Comparison of ENCODE assay signal across 2 cellular contexts in genomic region chr13:45447050-45447661, GRCh38.
TF ChIP-seq lines count a peak whose summit lies in the region.

No MANE protein-coding gene starts in this region.

TF ChIP-seq in GM23338, 12 proteins besides CTCF, POLR2A, EP300 and RAD21 (continued from another document):
- TF ChIP-seq, protein P1, sequence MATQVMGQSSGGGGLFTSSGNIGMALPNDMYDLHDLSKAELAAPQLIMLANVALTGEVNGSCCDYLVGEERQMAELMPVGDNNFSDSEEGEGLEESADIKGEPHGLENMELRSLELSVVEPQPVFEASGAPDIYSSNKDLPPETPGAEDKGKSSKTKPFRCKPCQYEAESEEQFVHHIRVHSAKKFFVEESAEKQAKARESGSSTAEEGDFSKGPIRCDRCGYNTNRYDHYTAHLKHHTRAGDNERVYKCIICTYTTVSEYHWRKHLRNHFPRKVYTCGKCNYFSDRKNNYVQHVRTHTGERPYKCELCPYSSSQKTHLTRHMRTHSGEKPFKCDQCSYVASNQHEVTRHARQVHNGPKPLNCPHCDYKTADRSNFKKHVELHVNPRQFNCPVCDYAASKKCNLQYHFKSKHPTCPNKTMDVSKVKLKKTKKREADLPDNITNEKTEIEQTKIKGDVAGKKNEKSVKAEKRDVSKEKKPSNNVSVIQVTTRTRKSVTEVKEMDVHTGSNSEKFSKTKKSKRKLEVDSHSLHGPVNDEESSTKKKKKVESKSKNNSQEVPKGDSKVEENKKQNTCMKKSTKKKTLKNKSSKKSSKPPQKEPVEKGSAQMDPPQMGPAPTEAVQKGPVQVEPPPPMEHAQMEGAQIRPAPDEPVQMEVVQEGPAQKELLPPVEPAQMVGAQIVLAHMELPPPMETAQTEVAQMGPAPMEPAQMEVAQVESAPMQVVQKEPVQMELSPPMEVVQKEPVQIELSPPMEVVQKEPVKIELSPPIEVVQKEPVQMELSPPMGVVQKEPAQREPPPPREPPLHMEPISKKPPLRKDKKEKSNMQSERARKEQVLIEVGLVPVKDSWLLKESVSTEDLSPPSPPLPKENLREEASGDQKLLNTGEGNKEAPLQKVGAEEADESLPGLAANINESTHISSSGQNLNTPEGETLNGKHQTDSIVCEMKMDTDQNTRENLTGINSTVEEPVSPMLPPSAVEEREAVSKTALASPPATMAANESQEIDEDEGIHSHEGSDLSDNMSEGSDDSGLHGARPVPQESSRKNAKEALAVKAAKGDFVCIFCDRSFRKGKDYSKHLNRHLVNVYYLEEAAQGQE (IDR thresholded peaks at IDR 0.05; ENCODE audit: unreplicated experiment) = no peak
- TF ChIP-seq ZNF114 (CRISPR knock-in tag; IDR thresholded peaks at IDR 0.05) (no peak), POLR2AphosphoS5 (IDR thresholded peaks at IDR 0.05; ENCODE audit: low read depth) (no peak), ETS1 (IDR thresholded peaks at IDR 0.05) (no peak), CREB1 (CRISPR knock-in tag; IDR thresholded peaks at IDR 0.05; ENCODE audit: low read depth) (no peak)

TF ChIP-seq in HepG2, 621 proteins besides CTCF, POLR2A, EP300 and RAD21 (continued from another document and continues in another):
- TF ChIP-seq, protein P2, sequence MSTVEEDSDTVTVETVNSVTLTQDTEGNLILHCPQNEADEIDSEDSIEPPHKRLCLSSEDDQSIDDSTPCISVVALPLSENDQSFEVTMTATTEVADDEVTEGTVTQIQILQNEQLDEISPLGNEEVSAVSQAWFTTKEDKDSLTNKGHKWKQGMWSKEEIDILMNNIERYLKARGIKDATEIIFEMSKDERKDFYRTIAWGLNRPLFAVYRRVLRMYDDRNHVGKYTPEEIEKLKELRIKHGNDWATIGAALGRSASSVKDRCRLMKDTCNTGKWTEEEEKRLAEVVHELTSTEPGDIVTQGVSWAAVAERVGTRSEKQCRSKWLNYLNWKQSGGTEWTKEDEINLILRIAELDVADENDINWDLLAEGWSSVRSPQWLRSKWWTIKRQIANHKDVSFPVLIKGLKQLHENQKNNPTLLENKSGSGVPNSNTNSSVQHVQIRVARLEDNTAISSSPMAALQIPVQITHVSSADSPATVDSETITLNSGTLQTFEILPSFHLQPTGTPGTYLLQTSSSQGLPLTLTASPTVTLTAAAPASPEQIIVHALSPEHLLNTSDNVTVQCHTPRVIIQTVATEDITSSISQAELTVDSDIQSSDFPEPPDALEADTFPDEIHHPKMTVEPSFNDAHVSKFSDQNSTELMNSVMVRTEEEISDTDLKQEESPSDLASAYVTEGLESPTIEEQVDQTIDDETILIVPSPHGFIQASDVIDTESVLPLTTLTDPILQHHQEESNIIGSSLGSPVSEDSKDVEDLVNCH (CRISPR knock-in tag; IDR thresholded peaks at IDR 0.05) = no peak
- TF ChIP-seq ZNF441 (CRISPR knock-in tag; IDR thresholded peaks at IDR 0.05; ENCODE audit: borderline replicate concordance) (peak; percentile 38; the same call in 1 of the 2 replicates), SCMH1 (CRISPR knock-in tag; IDR thresholded peaks at IDR 0.05; ENCODE audit: borderline replicate concordance) (no peak), ZNF839 (CRISPR knock-in tag; IDR thresholded peaks at IDR 0.05; ENCODE audit: borderline replicate concordance) (no peak), ZSCAN5A (CRISPR knock-in tag; IDR thresholded peaks at IDR 0.05; ENCODE audit: borderline replicate concordance) (no peak), ZNF773 (CRISPR knock-in tag; IDR thresholded peaks at IDR 0.05; ENCODE audit: borderline replicate concordance) (no peak), THYN1 (CRISPR knock-in tag; IDR thresholded peaks at IDR 0.05; ENCODE audit: borderline replicate concordance, low read depth) (no peak), SALL2 (CRISPR knock-in tag; IDR thresholded peaks at IDR 0.05) (no peak), ZNF253 (CRISPR knock-in tag; IDR thresholded peaks at IDR 0.05; ENCODE audit: borderline replicate concordance) (no peak), HCFC1 (IDR thresholded peaks at IDR 0.05; ENCODE audit: low read depth, low read length) (no peak), SAFB2 (CRISPR knock-in tag; IDR thresholded peaks at IDR 0.05; ENCODE audit: borderline replicate concordance, low read depth) (peak; percentile 53; the same call in 1 of the 2 replicates), HNRNPUL1 (IDR thresholded peaks at IDR 0.05; ENCODE audit: low read depth, low read length) (0 out of 2 replicates have a peak, but pooled peaks have one; percentile 16), TP53 (CRISPR knock-in tag; conservative IDR thresholded peaks at IDR 0.05) (no peak), NFYC (CRISPR knock-in tag; IDR thresholded peaks at IDR 0.05) (no peak), MIER3 (CRISPR knock-in tag; IDR thresholded peaks at IDR 0.05; ENCODE audit: borderline replicate concordance) (peak; percentile 91), GFI1 (CRISPR knock-in tag; IDR thresholded peaks at IDR 0.05; ENCODE audit: borderline replicate concordance) (no peak), TEF (CRISPR knock-in tag; IDR thresholded peaks at IDR 0.05) (no peak), ZNF24 (IDR thresholded peaks at IDR 0.05) (no peak), ASH2L (IDR thresholded peaks at IDR 0.05; ENCODE audit: insufficient read length, low read depth, low read length) (peak; percentile 78), HES4 (CRISPR knock-in tag; IDR thresholded peaks at IDR 0.05; ENCODE audit: borderline replicate concordance) (no peak), IRF2 (CRISPR knock-in tag; IDR thresholded peaks at IDR 0.05) (peak; percentile 64), STAT6 (CRISPR knock-in tag; IDR thresholded peaks at IDR 0.05; ENCODE audit: borderline replicate concordance) (peak; percentile 3; the same call in 1 of the 2 replicates), TOPORS (CRISPR knock-in tag; IDR thresholded peaks at IDR 0.05) (no peak), FOXA1 (IDR thresholded peaks at IDR 0.05) (no peak), FOXA1 (CRISPR knock-in tag; IDR thresholded peaks at IDR 0.05) (peak; percentile 69), CBX1 (IDR thresholded peaks at IDR 0.05; ENCODE audit: low read depth) (no peak), MNT (IDR thresholded peaks at IDR 0.05) (no peak)
- TF ChIP-seq, protein P3, sequence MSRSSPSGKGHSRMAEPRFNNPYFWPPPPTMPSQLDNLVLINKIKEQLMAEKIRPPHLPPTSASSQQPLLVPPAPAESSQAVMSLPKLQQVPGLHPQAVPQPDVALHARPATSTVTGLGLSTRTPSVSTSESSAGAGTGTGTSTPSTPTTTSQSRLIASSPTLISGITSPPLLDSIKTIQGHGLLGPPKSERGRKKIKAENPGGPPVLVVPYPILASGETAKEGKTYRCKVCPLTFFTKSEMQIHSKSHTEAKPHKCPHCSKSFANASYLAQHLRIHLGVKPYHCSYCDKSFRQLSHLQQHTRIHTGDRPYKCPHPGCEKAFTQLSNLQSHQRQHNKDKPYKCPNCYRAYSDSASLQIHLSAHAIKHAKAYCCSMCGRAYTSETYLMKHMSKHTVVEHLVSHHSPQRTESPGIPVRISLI (CRISPR knock-in tag; IDR thresholded peaks at IDR 0.05; ENCODE audit: borderline replicate concordance) = peak; percentile 36; the same call in 1 of the 2 replicates
- TF ChIP-seq, protein P4, sequence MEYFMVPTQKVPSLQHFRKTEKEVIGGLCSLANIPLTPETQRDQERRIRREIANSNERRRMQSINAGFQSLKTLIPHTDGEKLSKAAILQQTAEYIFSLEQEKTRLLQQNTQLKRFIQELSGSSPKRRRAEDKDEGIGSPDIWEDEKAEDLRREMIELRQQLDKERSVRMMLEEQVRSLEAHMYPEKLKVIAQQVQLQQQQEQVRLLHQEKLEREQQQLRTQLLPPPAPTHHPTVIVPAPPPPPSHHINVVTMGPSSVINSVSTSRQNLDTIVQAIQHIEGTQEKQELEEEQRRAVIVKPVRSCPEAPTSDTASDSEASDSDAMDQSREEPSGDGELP (IDR thresholded peaks at IDR 0.05; ENCODE audit: borderline replicate concordance, low read depth) = peak; percentile 13; the same call in 1 of the 2 replicates
- TF ChIP-seq, protein P5, sequence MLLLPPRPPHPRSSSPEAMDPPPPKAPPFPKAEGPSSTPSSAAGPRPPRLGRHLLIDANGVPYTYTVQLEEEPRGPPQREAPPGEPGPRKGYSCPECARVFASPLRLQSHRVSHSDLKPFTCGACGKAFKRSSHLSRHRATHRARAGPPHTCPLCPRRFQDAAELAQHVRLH (CRISPR knock-in tag; IDR thresholded peaks at IDR 0.05; ENCODE audit: borderline replicate concordance, low read depth) = no peak; the same call in 1 of the 2 replicates
- TF ChIP-seq, protein P6, sequence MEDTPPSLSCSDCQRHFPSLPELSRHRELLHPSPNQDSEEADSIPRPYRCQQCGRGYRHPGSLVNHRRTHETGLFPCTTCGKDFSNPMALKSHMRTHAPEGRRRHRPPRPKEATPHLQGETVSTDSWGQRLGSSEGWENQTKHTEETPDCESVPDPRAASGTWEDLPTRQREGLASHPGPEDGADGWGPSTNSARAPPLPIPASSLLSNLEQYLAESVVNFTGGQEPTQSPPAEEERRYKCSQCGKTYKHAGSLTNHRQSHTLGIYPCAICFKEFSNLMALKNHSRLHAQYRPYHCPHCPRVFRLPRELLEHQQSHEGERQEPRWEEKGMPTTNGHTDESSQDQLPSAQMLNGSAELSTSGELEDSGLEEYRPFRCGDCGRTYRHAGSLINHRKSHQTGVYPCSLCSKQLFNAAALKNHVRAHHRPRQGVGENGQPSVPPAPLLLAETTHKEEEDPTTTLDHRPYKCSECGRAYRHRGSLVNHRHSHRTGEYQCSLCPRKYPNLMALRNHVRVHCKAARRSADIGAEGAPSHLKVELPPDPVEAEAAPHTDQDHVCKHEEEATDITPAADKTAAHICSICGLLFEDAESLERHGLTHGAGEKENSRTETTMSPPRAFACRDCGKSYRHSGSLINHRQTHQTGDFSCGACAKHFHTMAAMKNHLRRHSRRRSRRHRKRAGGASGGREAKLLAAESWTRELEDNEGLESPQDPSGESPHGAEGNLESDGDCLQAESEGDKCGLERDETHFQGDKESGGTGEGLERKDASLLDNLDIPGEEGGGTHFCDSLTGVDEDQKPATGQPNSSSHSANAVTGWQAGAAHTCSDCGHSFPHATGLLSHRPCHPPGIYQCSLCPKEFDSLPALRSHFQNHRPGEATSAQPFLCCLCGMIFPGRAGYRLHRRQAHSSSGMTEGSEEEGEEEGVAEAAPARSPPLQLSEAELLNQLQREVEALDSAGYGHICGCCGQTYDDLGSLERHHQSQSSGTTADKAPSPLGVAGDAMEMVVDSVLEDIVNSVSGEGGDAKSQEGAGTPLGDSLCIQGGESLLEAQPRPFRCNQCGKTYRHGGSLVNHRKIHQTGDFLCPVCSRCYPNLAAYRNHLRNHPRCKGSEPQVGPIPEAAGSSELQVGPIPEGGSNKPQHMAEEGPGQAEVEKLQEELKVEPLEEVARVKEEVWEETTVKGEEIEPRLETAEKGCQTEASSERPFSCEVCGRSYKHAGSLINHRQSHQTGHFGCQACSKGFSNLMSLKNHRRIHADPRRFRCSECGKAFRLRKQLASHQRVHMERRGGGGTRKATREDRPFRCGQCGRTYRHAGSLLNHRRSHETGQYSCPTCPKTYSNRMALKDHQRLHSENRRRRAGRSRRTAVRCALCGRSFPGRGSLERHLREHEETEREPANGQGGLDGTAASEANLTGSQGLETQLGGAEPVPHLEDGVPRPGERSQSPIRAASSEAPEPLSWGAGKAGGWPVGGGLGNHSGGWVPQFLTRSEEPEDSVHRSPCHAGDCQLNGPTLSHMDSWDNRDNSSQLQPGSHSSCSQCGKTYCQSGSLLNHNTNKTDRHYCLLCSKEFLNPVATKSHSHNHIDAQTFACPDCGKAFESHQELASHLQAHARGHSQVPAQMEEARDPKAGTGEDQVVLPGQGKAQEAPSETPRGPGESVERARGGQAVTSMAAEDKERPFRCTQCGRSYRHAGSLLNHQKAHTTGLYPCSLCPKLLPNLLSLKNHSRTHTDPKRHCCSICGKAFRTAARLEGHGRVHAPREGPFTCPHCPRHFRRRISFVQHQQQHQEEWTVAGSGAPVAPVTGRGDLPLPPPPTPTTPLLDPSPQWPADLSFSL (CRISPR knock-in tag; IDR thresholded peaks at IDR 0.05) = no peak
